In the genomic region with DNA sequence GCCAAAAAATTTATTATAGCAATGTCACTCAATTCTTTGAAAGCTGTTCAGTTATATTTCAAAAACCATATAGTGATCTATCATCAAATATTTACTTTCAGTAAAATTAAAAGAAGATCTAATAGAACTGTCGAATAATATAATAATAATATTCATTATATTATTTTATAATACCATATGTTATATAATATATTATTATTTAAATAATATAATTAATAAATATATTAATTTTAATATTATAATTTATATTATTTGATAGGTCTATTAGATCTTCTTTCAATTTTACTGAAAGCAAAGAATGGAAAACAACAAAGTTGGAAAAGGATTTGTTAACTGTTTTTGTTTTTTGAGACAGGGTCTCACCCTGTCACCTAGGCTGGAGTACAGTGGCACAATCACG, we compare ENCODE assay signal across 24 cellular contexts. TPM values are rescaled to one million over a fixed set of nuclear protein-coding genes. Genes with fewer than 3 reads are reported as not detected.
"Had no signal": no experiment of that assay in that cellular context is flagged by ENCODE, and none has a peak within 500 bp of the region (broad histone marks: within the 10 kb centered on the region; RNA-seq: fewer than 3 reads in every experiment).

No MANE protein-coding gene starts in this region.

- ATAC-seq: K562 had no signal

- H3K9ac ChIP-seq: KMS-11 had no signal

- DNase-seq: Kasumi-1, MM.1S, NCI-H1092 treated with DMSO at 0.1 percent for 48 hours, NCI-H1436, NCI-H187, NCI-H2029, NCI-H2081 treated with DMSO at 0.1 percent for 48 hours, NCI-H2171, NCI-H226, NCI-H446, NCI-H510A, NCI-H524 treated with DMSO at 0.1 percent for 48 hours, NCI-H69, NCI-H774, SHP77 had no signal

- H3K9me3 ChIP-seq: SJSA1 had no signal

- H3K4me3 ChIP-seq: K562, SJSA1, SK-N-MC had no signal

- H3K4me1 ChIP-seq: SJSA1 had no signal

- FAIRE-seq: HTR-8/SVneo, K562 had no signal

- H3K36me3 ChIP-seq: SJSA1 had no signal

- H3K27ac ChIP-seq: HL-60, KMS-11, RWPE1, SJSA1, SK-N-MC had no signal

RNA-seq across cellular contexts. Expression of a gene that starts 22.5 kb away (rescaled TPM):
- total RNA-seq: K562, M059J, SJSA1 had no signal
- polyA plus RNA-seq: IgD-negative memory B cell, K562 had no signal
